8 cellular contexts compared by ENCODE assay signal in genomic region chr16:2752850-2753522, GRCh38. TPM values are rescaled to one million over a fixed set of nuclear protein-coding genes. Genes with fewer than 3 reads are reported as not detected.
DNase-seq lines count a peak whose midpoint lies in the region; ATAC-seq and TF ChIP-seq lines count a peak whose summit lies in the region.

No MANE protein-coding gene starts in this region.

- H4K12ac ChIP-seq in trophoblast cell (ENCODE audit: low read depth, low read length) = peak overlapping the region; percentile 97

- peak overlapping the region; percentile 96 for H2AK5ac ChIP-seq in trophoblast cell (ENCODE audit: low read length)

- TF ChIP-seq POLR2A in adrenal gland (IDR thresholded peaks at IDR 0.05) = no peak

- intact Hi-C loops in OCI-LY7 (cut with micrococcal nuclease; ENCODE audit: unreplicated experiment) = loop anchor here (1.0 to 10.0 kb wide), 5 partner anchors 24 to 218 kb away; partner anchors contain the start of genes CEMP1, ELOB, KCTD5 and PDPK1
- intact Hi-C loops in adrenal gland (cut with DNase I) = no loop called here
- intact Hi-C loops in left cardiac atrium (cut with DNase I) = no loop called here

- DNase-seq in DND-41 (peak; percentile 81), OCI-LY7 (ENCODE audit: low spot score) (peak; percentile 79), adrenal gland (peak; percentile 83 to 91 (median 87)), left cardiac atrium (peak; percentile 85), trophoblast cell (peak; percentile 65 to 75), cortex of kidney (lab: John Stamatoyannopoulos, UW) (no peak)

- no TSS peak for BruUV-seq in OCI-LY7 (replicated peaks; lab: Mats Ljungman, UMichigan)

- H2BK12ac ChIP-seq in trophoblast cell (ENCODE audit: low read length) = peak overlapping the region; percentile 11

- H3K9me3 ChIP-seq in DND-41 (ENCODE audit: insufficient read depth, low read length, severe bottlenecking) (no peaks in the 10 kb centered on the region), HUES6 (ENCODE audit: control insufficient read depth, insufficient read depth, low read depth, low read length) (no peaks in the 10 kb centered on the region), OCI-LY7 (ENCODE audit: low read length) (no peaks in the 10 kb centered on the region), adrenal gland (replicated peaks in 1 of 3) (no peaks in the 10 kb centered on the region), trophoblast cell (ENCODE audit: insufficient read depth, low read depth, low read length) (no peaks in the 10 kb centered on the region)

- H3K9ac ChIP-seq in DND-41 (ENCODE audit: low read depth, low read length) = peak overlapping the region; percentile 83
- peak overlapping the region; percentile 99 for H3K9ac ChIP-seq in HUES6 (ENCODE audit: low read length)
- H3K9ac ChIP-seq in trophoblast cell (ENCODE audit: low read length) = peak overlapping the region; percentile 82

- H3K4me2 ChIP-seq in DND-41 (ENCODE audit: insufficient read depth, low read length) = peak overlapping the region; percentile 76
- peak overlapping the region; percentile 83 for H3K4me2 ChIP-seq in OCI-LY7 (ENCODE audit: low read length)
- H3K4me2 ChIP-seq in trophoblast cell (ENCODE audit: low read length) = peak overlapping the region; percentile 91

- H3K4me1 ChIP-seq in DND-41 (ENCODE audit: insufficient read depth, low read length) (peaks cover 43% of the 10 kb centered on the region), HUES6 (ENCODE audit: control insufficient read depth, insufficient read depth, low read length) (peaks cover 17% of the 10 kb centered on the region), OCI-LY7 (ENCODE audit: insufficient read depth, low read length, poor library complexity, severe bottlenecking) (peaks cover 35% of the 10 kb centered on the region), adrenal gland (replicated peaks in 1 of 2) (peaks cover 30 to 38% of the 10 kb centered on the region in 2 donors), trophoblast cell (ENCODE audit: control insufficient read depth in 1 of 2, insufficient read depth in 2 of 2, low read length in 2 of 2) (peaks cover 10 to 14% of the 10 kb centered on the region in 2 experiments)

- ATAC-seq in DND-41 (ENCODE audit: insufficient read depth, low read depth) (peak; percentile 32), GM21447 (IDR thresholded peaks at IDR 0.05; ENCODE audit: unreplicated experiment) (peak; percentile 31), left cardiac atrium (peak; percentile 84 to 88)

- H3K14ac ChIP-seq in trophoblast cell (ENCODE audit: low read length) = peak overlapping the region; percentile 98

- H3K79me2 ChIP-seq in DND-41 (ENCODE audit: insufficient read depth, low read length) (peaks cover 83% of the 10 kb centered on the region), OCI-LY7 (ENCODE audit: insufficient read depth, low read depth, low read length) (peaks cover 70% of the 10 kb centered on the region), trophoblast cell (ENCODE audit: control insufficient read depth, insufficient read depth, low read length, poor library complexity) (peaks cover 46% of the 10 kb centered on the region)

- H3K9me2 ChIP-seq in OCI-LY7 (ENCODE audit: insufficient read depth, low read length) = no peaks in the 10 kb centered on the region

- H3K27ac ChIP-seq in DND-41 (ENCODE audit: low read length) = peak overlapping the region; percentile 93
- peak overlapping the region; percentile 99 for H3K27ac ChIP-seq in HUES6 (ENCODE audit: low read depth, low read length)
- H3K27ac ChIP-seq in OCI-LY7 (ENCODE audit: low read depth, low read length, poor library complexity, severe bottlenecking) = peak overlapping the region; percentile 95
- H3K27ac ChIP-seq in adrenal gland = peak overlapping the region; percentile 94 to 99 (median 99)
- peak overlapping the region; percentile 99 for H3K27ac ChIP-seq in trophoblast cell (ENCODE audit: low read depth, low read length)

- WGBS in adrenal gland, 4 donors = 0% methylated on average over 10 to 62 of the region's 72 CpGs
- WGBS in trophoblast cell (ENCODE audit: extremely low coverage, insufficient coverage, insufficient read length) = no CpG with 5 or more reads among the region's 72 CpGs

- CTCF ChIA-PET in OCI-LY7 (lab: Charles Lee; ENCODE audit: unreplicated experiment) = interaction anchor here (0.6 to 0.7 kb wide), 2 partner anchors 207 to 275 kb away, joined by 4 to 8 read pairs; no protein-coding TSS in a partner anchor

- H3K36me3 ChIP-seq in DND-41 (ENCODE audit: insufficient read depth, low read length) (peaks cover 62% of the 10 kb centered on the region), HUES6 (ENCODE audit: control insufficient read depth, insufficient read depth, low read length) (peaks cover 35% of the 10 kb centered on the region), OCI-LY7 (ENCODE audit: insufficient read depth, low read length) (peaks cover 58% of the 10 kb centered on the region), adrenal gland (replicated peaks in 1 of 2) (peaks cover 0 to 12% of the 10 kb centered on the region in 2 donors), trophoblast cell (ENCODE audit: control insufficient read depth in 1 of 2, insufficient read depth in 2 of 2, low read length in 2 of 2) (peaks cover 13 to 16% of the 10 kb centered on the region in 2 experiments)

- H4K20me1 ChIP-seq in DND-41 (ENCODE audit: insufficient read depth, low read length) (peaks cover 50% of the 10 kb centered on the region), OCI-LY7 (ENCODE audit: insufficient read depth, low read length) (peaks cover 34% of the 10 kb centered on the region)

- peak overlapping the region; percentile 63 to 65 for H3K4me3 ChIP-seq in DND-41 (ENCODE audit: low read depth in 1 of 2, low read length in 2 of 2)
- H3K4me3 ChIP-seq in HUES6 (ENCODE audit: low read depth, low read length) = peak overlapping the region; percentile 85
- H3K4me3 ChIP-seq in OCI-LY7 (ENCODE audit: low read depth, low read length, poor library complexity, severe bottlenecking) = peak overlapping the region; percentile 99
- H3K4me3 ChIP-seq in adrenal gland = peak overlapping the region; percentile 65 to 86 (median 76)
- H3K4me3 ChIP-seq in trophoblast cell (ENCODE audit: low read depth, low read length) = peak overlapping the region; percentile 91

- TF ChIP-seq CTCF in DND-41 (IDR thresholded peaks at IDR 0.05; ENCODE audit: borderline replicate concordance, extremely low read depth, low read length, poor library complexity, severe bottlenecking) (no peak), OCI-LY7 (conservative IDR thresholded peaks at IDR 0.05; ENCODE audit: low read length) (no peak), adrenal gland (IDR thresholded peaks at IDR 0.05) (no peak)

- peak overlapping the region; percentile 99 for H2BK5ac ChIP-seq in trophoblast cell (ENCODE audit: low read depth, low read length, poor library complexity)

- H2AFZ ChIP-seq in DND-41 (ENCODE audit: low read depth, low read length) (peak overlapping the region; percentile 72), OCI-LY7 (ENCODE audit: low read length) (no peak overlapping the region), trophoblast cell (ENCODE audit: insufficient read depth, low read length, poor library complexity) (peak overlapping the region; percentile 90)

- peaks cover 20% of the 10 kb centered on the region for H3K79me1 ChIP-seq in trophoblast cell (ENCODE audit: low read length)

- H4K91ac ChIP-seq in trophoblast cell (ENCODE audit: low read depth, low read length) = peak overlapping the region; percentile 98

- no peaks in the 10 kb centered on the region for H3K27me3 ChIP-seq in DND-41 (ENCODE audit: insufficient read depth, low read length, poor library complexity)
- H3K27me3 ChIP-seq in HUES6 (ENCODE audit: control insufficient read depth, insufficient read depth, low read length) = no peaks in the 10 kb centered on the region
- H3K27me3 ChIP-seq in adrenal gland = no peaks in the 10 kb centered on the region
- no peaks in the 10 kb centered on the region for H3K27me3 ChIP-seq in trophoblast cell (ENCODE audit: insufficient read depth, low read length)

- peak overlapping the region; percentile 100 for H3K18ac ChIP-seq in trophoblast cell (ENCODE audit: low read length)

- no peak overlapping the region for H3K23ac ChIP-seq in trophoblast cell (ENCODE audit: low read length)

- peak overlapping the region; percentile 100 for H3K4ac ChIP-seq in trophoblast cell (ENCODE audit: low read depth, low read length)

- peak overlapping the region; percentile 98 for H4K8ac ChIP-seq in trophoblast cell (ENCODE audit: low read depth, low read length)

- peak overlapping the region; percentile 89 for H2BK120ac ChIP-seq in trophoblast cell (ENCODE audit: insufficient read depth, low read length, poor library complexity)

- POLR2A ChIA-PET in OCI-LY7 (lab: Charles Lee) = interaction anchor here (0.6 to 0.7 kb wide), 4 partner anchors 72 to 311 kb away, joined by 3 to 4 read pairs (median 4); no protein-coding TSS in a partner anchor

RNA-seq across cellular contexts. Expression of gene SRRM2, which starts 0.5 kb away (rescaled TPM):
- 206 and 208 TPM in 2 replicates for total RNA-seq in OCI-LY7 (2014; rRNA removed; shearing (Covaris generic))
- total RNA-seq in OCI-LY7 (2022) (819 and 825 TPM in 2 replicates), adrenal gland (100 to 1,000 TPM; 164 to 848 (median 328) TPM), left cardiac atrium (100 to 1,000 TPM; 266 to 321 TPM)
- polyA plus RNA-seq in adrenal gland = 1,000 to 10,000 TPM in 1 of 3 donors, 100 to 1,000 TPM in 2; 289 to 3,120 (median 744) TPM
- polyA plus RNA-seq in trophoblast cell (2013) = 472 and 481 TPM in 2 replicates

RNA-seq across cellular contexts. Expression of gene ELOB, which starts 24.1 kb away (rescaled TPM):
- total RNA-seq in OCI-LY7 (2014; rRNA removed; shearing (Covaris generic)) = 282 and 285 TPM in 2 replicates
- total RNA-seq in OCI-LY7 (2022) (204 and 209 TPM in 2 replicates), adrenal gland (100 to 1,000 TPM in 7 of 8 donors, 10 to 100 TPM in 1; 98.2 to 730 (median 295) TPM), left cardiac atrium (100 to 1,000 TPM; 262 to 270 TPM)
- polyA plus RNA-seq in adrenal gland = 1,000 to 10,000 TPM in 1 of 3 donors, 100 to 1,000 TPM in 1, 10 to 100 TPM in 1; 72.7 to 1,030 (median 891) TPM
- 100 TPM in 2 replicates for polyA plus RNA-seq in trophoblast cell (2013)

RNA-seq across cellular contexts. Expression of gene PRSS27, which starts 33.0 kb away (rescaled TPM):
- total RNA-seq in OCI-LY7 (2014; rRNA removed; shearing (Covaris generic)) = 1.3 and 2.7 TPM in 2 replicates
- 5.7 and 7.7 TPM in 2 replicates for total RNA-seq in OCI-LY7 (2022)
- 1 to 10 TPM in 5 of 8 donors, under 1 TPM in 2, not detected in 1; 0.35 to 2.1 (median 1.4) TPM for total RNA-seq in adrenal gland
- 1 to 10 TPM in 2 of 3 donors, not detected in 1; 2.6 to 2.7 TPM for polyA plus RNA-seq in adrenal gland
- total RNA-seq in left cardiac atrium = under 1 TPM; 0.44 to 0.65 TPM
- 0.90 and 1.0 TPM in 2 replicates for polyA plus RNA-seq in trophoblast cell (2013)

RNA-seq across cellular contexts. Expression of gene PRSS33, which starts 34.4 kb away (rescaled TPM):
- total RNA-seq in OCI-LY7 (2014; rRNA removed; shearing (Covaris generic)) = not detected in 2 replicates
- total RNA-seq in OCI-LY7 (2022) (not detected in 2 replicates), adrenal gland (not detected), left cardiac atrium (not detected)
- not detected for polyA plus RNA-seq in adrenal gland
- polyA plus RNA-seq in trophoblast cell (2013) = not detected in 2 replicates

RNA-seq across cellular contexts. Expression of gene PRSS41, which starts 45.3 kb away (rescaled TPM):
- not detected in 2 replicates for total RNA-seq in OCI-LY7 (2014; rRNA removed; shearing (Covaris generic))
- total RNA-seq in OCI-LY7 (2022) = not detected in 2 replicates
- not detected for total RNA-seq in adrenal gland
- not detected for polyA plus RNA-seq in adrenal gland
- not detected for total RNA-seq in left cardiac atrium
- not detected in 2 replicates for polyA plus RNA-seq in trophoblast cell (2013)

Comparison
In these comparisons a context has a peak if more than half of its experiments do, and no peak if none do; other contexts are left out.
1. ATAC-seq: peak in every context shown above with its lines; median percentile 86 in left cardiac atrium; 32 in DND-41; 31 in GM21447.